ENCODE assay signal across 8 cellular contexts in genomic region chr1:25796807-25797458, GRCh38. TPM values are rescaled to one million over a fixed set of nuclear protein-coding genes. Genes with fewer than 3 reads are reported as not detected.
DNase-seq lines count a peak whose midpoint lies in the region; ATAC-seq and TF ChIP-seq lines count a peak whose summit lies in the region.

No MANE protein-coding gene starts in this region.

- H3K27me3 Mint-ChIP-seq in CD4-positive, alpha-beta T cell, result no peaks in the 10 kb centered on the region
- peaks cover 0 to 29% (median 0%) of the 10 kb centered on the region in 5 donors for H3K27me3 Mint-ChIP-seq in naive thymus-derived CD4-positive, alpha-beta T cell

- peaks cover 66% of the 10 kb centered on the region for H3K4me1 Mint-ChIP-seq in CD4-positive, alpha-beta T cell (ENCODE audit: low read depth)
- H3K4me1 Mint-ChIP-seq in naive thymus-derived CD4-positive, alpha-beta T cell, result peaks cover 30 to 88% (median 74%) of the 10 kb centered on the region in 7 donors

- no peaks in the 10 kb centered on the region for H3K36me3 ChIP-seq in OCI-LY1 (ENCODE audit: insufficient read depth, low read length)
- no peaks in the 10 kb centered on the region for H3K36me3 ChIP-seq in naive thymus-derived CD4-positive, alpha-beta T cell (ENCODE audit: control insufficient read depth in 2 of 3, insufficient read depth in 3 of 3, low read length in 3 of 3)

- H4K20me1 ChIP-seq in OCI-LY1 (ENCODE audit: insufficient read depth, low read length), result no peaks in the 10 kb centered on the region

- no peak overlapping the region for H3K9ac ChIP-seq in OCI-LY1 (ENCODE audit: low read length)

- H3K4me2 ChIP-seq in OCI-LY1 (ENCODE audit: low read length), result peak overlapping the region; percentile 6; the same call in 1 of the 2 replicates

- no peaks in the 10 kb centered on the region for H3K27me3 ChIP-seq in CD4-positive, alpha-beta T cell (ENCODE audit: control insufficient read depth, insufficient read depth, low read length)
- H3K27me3 ChIP-seq in OCI-LY1 (ENCODE audit: insufficient read depth, low read length), result no peaks in the 10 kb centered on the region
- no peaks in the 10 kb centered on the region for H3K27me3 ChIP-seq in naive thymus-derived CD4-positive, alpha-beta T cell (ENCODE audit: control insufficient read depth in 2 of 2, insufficient read depth in 2 of 2, low read length in 2 of 2)

- H3K4me3 ChIP-seq in Jurkat, Clone E6-1 (ENCODE audit: low read length), result no peak overlapping the region
- H3K4me3 ChIP-seq in OCI-LY1 (ENCODE audit: low read depth, low read length, poor library complexity, severe bottlenecking) (no peak overlapping the region), epithelial cell of esophagus (ENCODE audit: low read length) (no peak overlapping the region)
- peak overlapping the region; percentile 15 for H3K4me3 ChIP-seq in naive thymus-derived CD4-positive, alpha-beta T cell (ENCODE audit: low read length)

- no peaks in the 10 kb centered on the region for H3K9me3 Mint-ChIP-seq in CD4-positive, alpha-beta T cell
- H3K9me3 Mint-ChIP-seq in naive thymus-derived CD4-positive, alpha-beta T cell, result peaks cover 0 to 5% (median 0%) of the 10 kb centered on the region in 11 donors

- DNase-seq in CD4-positive, alpha-beta T cell, result peak; percentile 75 to 87 (median 80)
- DNase-seq in Jurkat, Clone E6-1 (ENCODE audit: low read depth, low spot score), result peak; percentile 78
- DNase-seq in activated CD8-positive, alpha-beta memory T cell treated with anti-CD3 and anti-CD28 coated beads, Interleukin-2, amount 50 U/mL, for 48 hours, result peak; percentile 93
- peak; percentile 80 for DNase-seq in epithelial cell of esophagus (ENCODE audit: low read depth)
- peak; percentile 71 to 89 (median 86) for DNase-seq in naive thymus-derived CD4-positive, alpha-beta T cell
- DNase-seq in stimulated activated CD8-positive, alpha-beta memory T cell treated with anti-CD3 and anti-CD28 coated beads, Interleukin-7, amount 100 ng/mL, for 48 hours (ENCODE audit: extremely low read depth in 1 of 2, low read depth in 1 of 2), result peak; percentile 57 to 65

- H3K9me3 ChIP-seq in CD4-positive, alpha-beta T cell (ENCODE audit: control insufficient read depth, low read length), result no peaks in the 10 kb centered on the region
- no peaks in the 10 kb centered on the region for H3K9me3 ChIP-seq in OCI-LY1 (ENCODE audit: low read length)
- no peaks in the 10 kb centered on the region for H3K9me3 ChIP-seq in naive thymus-derived CD4-positive, alpha-beta T cell (ENCODE audit: control insufficient read depth in 2 of 3, low read length in 3 of 3)

- CTCF ChIA-PET in CD4-positive, alpha-beta T cell (lab: Charles Lee), result interaction anchor here (1.2 to 2.0 kb wide), 6 partner anchors 10 to 188 kb away, joined by 3 to 10 read pairs (median 4); no protein-coding TSS in a partner anchor
- CTCF ChIA-PET in naive thymus-derived CD4-positive, alpha-beta T cell (lab: Charles Lee), result interaction anchor here (0.6 to 4.1 kb wide), 9 partner anchors 16 to 250 kb away, joined by 3 to 32 read pairs (median 4); no protein-coding TSS in a partner anchor

- POLR2A ChIA-PET in CD4-positive, alpha-beta T cell (lab: Charles Lee), result interaction anchor here (0.7 to 6.5 kb wide), 8 partner anchors 22 to 231 kb away, joined by 3 to 44 read pairs (median 4); no protein-coding TSS in a partner anchor
- POLR2A ChIA-PET in naive thymus-derived CD4-positive, alpha-beta T cell (lab: Charles Lee), result interaction anchor here (0.6 to 3.6 kb wide), 18 partner anchors 17 to 344 kb away, joined by 3 to 31 read pairs (median 4); partner anchors contain the start of gene MTFR1L

- peak; percentile 75 for TF ChIP-seq CTCF in CD4-positive, alpha-beta T cell (IDR thresholded peaks at IDR 0.05)
- TF ChIP-seq CTCF in OCI-LY1 (IDR thresholded peaks at IDR 0.05; ENCODE audit: low read length) (peak; percentile 84), epithelial cell of esophagus (IDR thresholded peaks at IDR 0.05; ENCODE audit: insufficient read depth, low read depth, low read length, missing control alignments) (peak; percentile 94)

- H3F3A ChIP-seq in OCI-LY1 (ENCODE audit: insufficient read depth, low read length), result no peaks in the 10 kb centered on the region

- peak overlapping the region; percentile 89 for H3K27ac Mint-ChIP-seq in CD4-positive, alpha-beta T cell
- peak overlapping the region; percentile 51 to 98 (median 93) for H3K27ac Mint-ChIP-seq in naive thymus-derived CD4-positive, alpha-beta T cell

- peaks cover 6% of the 10 kb centered on the region for H3K36me3 Mint-ChIP-seq in CD4-positive, alpha-beta T cell (ENCODE audit: low read depth)
- H3K36me3 Mint-ChIP-seq in naive thymus-derived CD4-positive, alpha-beta T cell, result peaks cover 0 to 2% (median 0%) of the 10 kb centered on the region in 5 donors

- H3K79me2 ChIP-seq in OCI-LY1 (ENCODE audit: insufficient read depth, low read length), result no peaks in the 10 kb centered on the region

- peak; percentile 65 for ATAC-seq in CD4-positive, alpha-beta T cell (ENCODE audit: poor library complexity)
- ATAC-seq in naive thymus-derived CD4-positive, alpha-beta T cell, result peak; percentile 76
- no peak for ATAC-seq in GM21515 (IDR thresholded peaks at IDR 0.05; ENCODE audit: unreplicated experiment)

- peaks cover 23% of the 10 kb centered on the region for H3K4me1 ChIP-seq in OCI-LY1 (ENCODE audit: insufficient read depth, low read length, severe bottlenecking)
- H3K4me1 ChIP-seq in naive thymus-derived CD4-positive, alpha-beta T cell (ENCODE audit: control insufficient read depth in 2 of 2, insufficient read depth in 2 of 2, low read length in 2 of 2), result peaks cover 32 to 67% of the 10 kb centered on the region in 2 donors

- no peak overlapping the region for H2AFZ ChIP-seq in OCI-LY1 (ENCODE audit: low read length)

- H3K27ac ChIP-seq in CD4-positive, alpha-beta T cell (ENCODE audit: low read depth, low read length), result peak overlapping the region; percentile 47
- H3K27ac ChIP-seq in OCI-LY1 (ENCODE audit: low read depth, low read length, poor library complexity, severe bottlenecking), result no peak overlapping the region
- H3K27ac ChIP-seq in naive thymus-derived CD4-positive, alpha-beta T cell (ENCODE audit: low read depth, low read length), result peak overlapping the region; percentile 37

- intact Hi-C loops in CD4-positive, alpha-beta T cell (cut with DNase I, micrococcal nuclease), result loop anchor here (1.0 to 5.0 kb wide), 7 partner anchors 22 to 255 kb away; partner anchors contain the start of gene LDLRAP1 (in 1 of the 2)
- intact Hi-C loops in naive thymus-derived CD4-positive, alpha-beta T cell (cut with micrococcal nuclease), result loop anchor here (1.0 to 5.0 kb wide), 11 partner anchors 22 to 295 kb away; partner anchors contain the start of genes LDLRAP1 (in 2 of the 2) and MAN1C1 (in 1 of the 2)

- H3K9me2 ChIP-seq in OCI-LY1 (ENCODE audit: low read depth, low read length), result no peaks in the 10 kb centered on the region

- peak overlapping the region; percentile 85 for H3K4me3 Mint-ChIP-seq in CD4-positive, alpha-beta T cell
- peak overlapping the region; percentile 58 to 94 (median 81) for H3K4me3 Mint-ChIP-seq in naive thymus-derived CD4-positive, alpha-beta T cell

RNA-seq across cellular contexts. Expression of gene SELENON, which starts 3.1 kb away (rescaled TPM):
- total RNA-seq in CD4-positive, alpha-beta T cell, result 10 to 100 TPM; 25.3 to 25.7 TPM
- 9.8 TPM for polyA plus RNA-seq in Jurkat, Clone E6-1 (2012; ENCODE audit: insufficient read depth, insufficient read length)
- total RNA-seq in naive thymus-derived CD4-positive, alpha-beta T cell, result 10 to 100 TPM; 11.9 to 27.7 (median 25.8) TPM
- polyA plus RNA-seq in naive thymus-derived CD4-positive, alpha-beta T cell, result 1 to 10 TPM; 2.6 to 5.6 TPM

RNA-seq across cellular contexts. Expression of gene MTFR1L, which starts 22.8 kb away (rescaled TPM):
- 10 to 100 TPM; 25.5 to 28.0 TPM for total RNA-seq in CD4-positive, alpha-beta T cell
- polyA plus RNA-seq in Jurkat, Clone E6-1 (2012; ENCODE audit: insufficient read depth, insufficient read length), result 35.1 TPM
- 10 to 100 TPM; 39.6 to 60.2 (median 42.3) TPM for total RNA-seq in naive thymus-derived CD4-positive, alpha-beta T cell
- 10 to 100 TPM; 42.4 to 51.2 TPM for polyA plus RNA-seq in naive thymus-derived CD4-positive, alpha-beta T cell
